ENCODE assay signal across 33 cellular contexts in the genomic region with DNA sequence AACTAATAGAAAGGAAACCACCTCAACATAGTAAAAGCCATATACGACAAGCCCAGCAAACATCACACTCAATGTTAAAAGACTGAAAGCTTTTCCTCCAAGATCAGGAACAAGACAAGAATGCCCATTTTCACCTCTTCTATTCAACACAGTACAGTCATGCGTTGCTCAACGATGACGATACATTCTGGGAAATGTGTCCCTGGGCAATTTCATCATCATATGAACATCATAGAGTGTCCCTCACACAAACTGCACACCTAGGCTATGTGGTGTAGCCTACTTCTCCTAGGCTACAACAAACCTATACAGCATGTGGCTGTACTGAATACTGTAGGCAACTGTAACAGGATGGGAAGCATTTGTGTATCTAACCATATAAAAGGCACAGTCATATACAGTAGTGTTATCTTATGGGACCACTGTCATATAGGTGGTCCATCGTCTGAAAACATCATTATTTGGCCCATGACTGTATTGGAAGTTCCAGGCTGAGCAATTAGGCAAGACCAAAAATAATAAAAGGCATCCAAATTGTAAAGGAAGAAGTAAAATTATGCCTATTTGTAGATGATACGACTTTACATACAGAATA. TPM values are rescaled to one million over a fixed set of nuclear protein-coding genes. Genes with fewer than 3 reads are reported as not detected.
DNase-seq lines count a peak whose midpoint lies in the region; ATAC-seq, FAIRE-seq and TF ChIP-seq lines count a peak whose summit lies in the region.
"Had no signal": no experiment of that assay in that cellular context is flagged by ENCODE, and none has a peak within 500 bp of the region (broad histone marks: within the 10 kb centered on the region; RNA-seq: fewer than 3 reads in every experiment).

No MANE protein-coding gene starts in this region.

- H3K36me3 Mint-ChIP-seq in stimulated activated effector memory CD8-positive, alpha-beta T cell treated with anti-CD3 and anti-CD28 coated beads, Interleukin-12 subunit alpha, Interleukin-12 subunit beta, amount 100 ng/mL, for 72 hours, result no peaks in the 10 kb centered on the region
- H3K36me3 Mint-ChIP-seq: activated naive CD4-positive, alpha-beta T cell treated with anti-CD3 and anti-CD28 coated beads, Interleukin-2, amount 50 U/mL, for 72 hours; CD8-positive, alpha-beta memory T cell had no signal

- no peaks in the 10 kb centered on the region for H3K9me3 Mint-ChIP-seq in stimulated activated effector memory CD8-positive, alpha-beta T cell treated with anti-CD3 and anti-CD28 coated beads, Interleukin-12 subunit alpha, Interleukin-12 subunit beta, amount 100 ng/mL, for 72 hours
- H3K9me3 Mint-ChIP-seq: activated naive CD4-positive, alpha-beta T cell treated with anti-CD3 and anti-CD28 coated beads, Interleukin-2, amount 50 U/mL, for 72 hours had no signal

- H3K36me3 ChIP-seq in pancreas (no peaks in the 10 kb centered on the region), lower lobe of right lung (no peaks in the 10 kb centered on the region)
- H3K36me3 ChIP-seq: heart right ventricle, neutrophil, tibial artery, WERI-Rb-1 had no signal

- H3K27ac ChIP-seq in pancreas, result no peak overlapping the region
- no peak overlapping the region for H3K27ac ChIP-seq in lower lobe of right lung
- H3K27ac ChIP-seq: epithelial cell of prostate, heart right ventricle, neutrophil, tibial artery, WERI-Rb-1 had no signal

- no peak overlapping the region for H3K4me3 Mint-ChIP-seq in stimulated activated effector memory CD8-positive, alpha-beta T cell treated with anti-CD3 and anti-CD28 coated beads, Interleukin-12 subunit alpha, Interleukin-12 subunit beta, amount 100 ng/mL, for 72 hours
- H3K4me3 Mint-ChIP-seq: CD8-positive, alpha-beta memory T cell; H9 had no signal

- H3K27me3 ChIP-seq in pancreas (peaks cover 0 to 5% (median 0%) of the 10 kb centered on the region in 4 donors), lower lobe of right lung (ENCODE audit: low read depth) (peaks cover 24% of the 10 kb centered on the region)

- intact Hi-C loops in pancreas (cut with DNase I) (no loop called here), lower lobe of right lung (cut with DNase I) (no loop called here)

- H3K4me1 ChIP-seq in pancreas, result peaks cover 0 to 11% (median 0%) of the 10 kb centered on the region in 3 donors
- peaks cover 24% of the 10 kb centered on the region for H3K4me1 ChIP-seq in lower lobe of right lung

- DNase-seq in NB4 (ENCODE audit: low read depth) (peak; percentile 22), ecto neural progenitor cell (ENCODE audit: low spot score) (peak; percentile 3), iris pigment epithelial cell (ENCODE audit: low read depth) (peak; percentile 17), NCI-H2107 treated with DMSO at 0.1 percent for 48 hours (lab: John Stamatoyannopoulos, UW; ENCODE audit: unreplicated experiment) (no peak), iPS-NIHi7 (ENCODE audit: extremely low spot score) (no peak), pancreas (no peak), lower lobe of right lung (no peak)
- no peak for DNase-seq in stimulated activated effector memory CD8-positive, alpha-beta T cell treated with anti-CD3 and anti-CD28 coated beads, Interleukin-12 subunit alpha, Interleukin-12 subunit beta, amount 100 ng/mL, for 72 hours (ENCODE audit: low spot score in 2 of 2)
- DNase-seq: activated CD4-positive, alpha-beta T cell treated with anti-CD3 and anti-CD28 coated beads for 4 hours; activated CD8-positive, alpha-beta memory T cell treated with anti-CD3 and anti-CD28 coated beads for 24 hours; activated T-cell treated with anti-CD3 and anti-CD28 coated beads for 4 hours; CD8-positive, alpha-beta memory T cell; EL; foreskin melanocyte; H9; heart right ventricle; Karpas-422; left cardiac atrium; mesenchymal stem cell; NCI-H1048; NCI-H1694 treated with DMSO at 0.1 percent for 48 hours; NCI-H2171; stimulated activated CD4-positive, alpha-beta T cell treated with anti-CD3 and anti-CD28 coated beads, Interleukin-12 subunit alpha, Interleukin-12 subunit beta, amount 100 ng/mL, for 4 hours; stimulated activated CD4-positive, alpha-beta T cell treated with anti-CD3 and anti-CD28 coated beads, Interleukin-2, amount 100 ng/mL, for 48 hours; T1000; tibial artery; WERI-Rb-1 had no signal

- no peak for FAIRE-seq in pancreas (lab: Jason Lieb, UNC)
- FAIRE-seq: GM18507 had no signal

- TF ChIP-seq POLR2A in NB4 (IDR thresholded peaks at IDR 0.05; ENCODE audit: extremely low read depth, insufficient read length), result no peak

- ATAC-seq in stimulated activated effector memory CD8-positive, alpha-beta T cell treated with anti-CD3 and anti-CD28 coated beads, Interleukin-12 subunit alpha, Interleukin-12 subunit beta, amount 100 ng/mL, for 72 hours, result peak; percentile 71
- ATAC-seq in pancreas (no peak), lower lobe of right lung (no peak)
- ATAC-seq: activated naive CD4-positive, alpha-beta T cell treated with anti-CD3 and anti-CD28 coated beads, Interleukin-2, amount 50 U/mL, for 72 hours; heart right ventricle; left cardiac atrium; sciatic nerve had no signal

- H3K4me1 Mint-ChIP-seq in stimulated activated effector memory CD8-positive, alpha-beta T cell treated with anti-CD3 and anti-CD28 coated beads, Interleukin-12 subunit alpha, Interleukin-12 subunit beta, amount 100 ng/mL, for 72 hours, result peaks cover 16% of the 10 kb centered on the region

- WGBS in pancreas, 2 donors, result 84 to 93% methylated on average over 6 of the region's 6 CpGs

- TF ChIP-seq CTCF in NB4 (IDR thresholded peaks at IDR 0.05; ENCODE audit: low read depth, low read length) (no peak), pancreas (IDR thresholded peaks at IDR 0.05) (no peak), lower lobe of right lung (IDR thresholded peaks at IDR 0.05) (no peak)

- no peaks in the 10 kb centered on the region for H3K9me3 ChIP-seq in pancreas
- H3K9me3 ChIP-seq in lower lobe of right lung, result no peaks in the 10 kb centered on the region
- H3K9me3 ChIP-seq: neutrophil, tibial artery had no signal

- no peak overlapping the region for H3K27ac Mint-ChIP-seq in stimulated activated effector memory CD8-positive, alpha-beta T cell treated with anti-CD3 and anti-CD28 coated beads, Interleukin-12 subunit alpha, Interleukin-12 subunit beta, amount 100 ng/mL, for 72 hours
- H3K27ac Mint-ChIP-seq: activated naive CD4-positive, alpha-beta T cell treated with anti-CD3 and anti-CD28 coated beads, Interleukin-2, amount 50 U/mL, for 72 hours; H9; progenitor cell of endocrine pancreas had no signal

- H3K4me3 ChIP-seq in NB4 (ENCODE audit: low read depth, low read length) (no peak overlapping the region), pancreas (no peak overlapping the region), lower lobe of right lung (no peak overlapping the region)
- H3K4me3 ChIP-seq: heart right ventricle, tibial artery had no signal

RNA-seq across cellular contexts. Expression of a gene that starts 6.1 kb away (rescaled TPM):
- 1 to 10 TPM in 4 of 6 donors, under 1 TPM in 2; 0.67 to 6.3 (median 1.3) TPM for total RNA-seq in pancreas
- 1 to 10 TPM in 1 of 2 donors, under 1 TPM in 1; 0.91 to 1.2 TPM for polyA plus RNA-seq in pancreas
- total RNA-seq in lower lobe of right lung, result 3.8 TPM
- total RNA-seq: activated naive CD4-positive, alpha-beta T cell treated with anti-CD3 and anti-CD28 coated beads, Interleukin-2, amount 50 U/mL, for 72 hours; CD8-positive, alpha-beta memory T cell had no signal

Comparison
In these comparisons a context has a peak if more than half of its experiments do, and no peak if none do; other contexts are left out.
1. DNase-seq: peak in NB4 (single experiment), ecto neural progenitor cell (single experiment) and iris pigment epithelial cell (single experiment); none in stimulated activated effector memory CD8-positive, alpha-beta T cell treated with anti-CD3 and anti-CD28 coated beads, Interleukin-12 subunit alpha, Interleukin-12 subunit beta, amount 100 ng/mL, for 72 hours (0 of 2), NCI-H2107 treated with DMSO at 0.1 percent for 48 hours (single experiment), iPS-NIHi7 (single experiment), pancreas (0 of 6) and lower lobe of right lung (single experiment).